In the genomic region with DNA sequence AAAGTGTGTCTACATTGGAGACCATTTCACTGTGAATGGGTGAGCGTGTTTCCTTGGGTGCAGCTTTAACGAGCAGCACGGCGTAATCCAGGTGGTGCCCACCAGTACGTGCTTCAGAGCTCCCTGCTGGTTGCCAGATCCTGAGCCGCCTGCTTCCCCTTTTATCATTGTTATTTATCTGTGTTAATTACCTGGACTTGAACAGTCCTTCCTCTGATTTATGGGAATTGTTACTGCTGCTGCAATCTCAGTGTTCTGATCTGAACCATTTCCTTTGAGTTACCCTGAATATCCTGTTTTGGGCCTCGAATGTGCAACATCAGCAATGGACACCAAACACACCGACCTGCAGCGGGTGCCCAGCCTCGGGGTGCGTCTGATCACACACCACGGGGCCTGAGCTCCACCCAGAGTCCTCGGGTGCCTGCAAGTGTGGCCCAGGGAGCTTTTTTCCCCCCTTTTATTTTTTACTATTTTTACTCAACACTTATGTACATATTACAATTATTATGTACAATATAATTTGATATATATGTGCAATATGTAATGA, we compare ENCODE assay signal across 22 cellular contexts.
"Had no signal": no experiment of that assay in that cellular context is flagged by ENCODE, and none has a peak within 500 bp of the region (broad histone marks: within the 10 kb centered on the region; RNA-seq: fewer than 3 reads in every experiment).

No MANE protein-coding gene starts in this region.

- H3K27ac Mint-ChIP-seq: activated CD4-positive, alpha-beta T cell treated with anti-CD3 and anti-CD28 coated beads, Interleukin-2, amount 10 ng/mL, durations not matched to agents 24 days and 14 days; activated CD8-positive, alpha-beta T cell treated with anti-CD3 and anti-CD28 coated beads, Interleukin-2, amount 10 ng/mL, durations not matched to agents 7 days and 5 days; activated naive CD4-positive, alpha-beta T cell treated with anti-CD3 and anti-CD28 coated beads, Interleukin-2, amount 10 ng/mL, durations not matched to agents 7 days and 5 days; activated naive CD8-positive, alpha-beta T cell treated with anti-CD3 and anti-CD28 coated beads, Interleukin-2, amount 50 U/mL, for 24 hours; brain; natural killer cell; stimulated activated effector memory CD8-positive, alpha-beta T cell treated with anti-CD3 and anti-CD28 coated beads, Interleukin-12 subunit alpha, Interleukin-12 subunit beta, amount 100 ng/mL, for 72 hours had no signal

- H3K36me3 ChIP-seq: esophagus muscularis mucosa, lower lobe of right lung, neutrophil, pancreas, right lobe of liver, stomach, upper lobe of left lung had no signal

- ATAC-seq: activated CD8-positive, alpha-beta T cell treated with anti-CD3 and anti-CD28 coated beads, Interleukin-2, amount 10 ng/mL, durations not matched to agents 7 days and 5 days; activated naive CD8-positive, alpha-beta T cell treated with anti-CD3 and anti-CD28 coated beads, Interleukin-2, amount 50 U/mL, for 24 hours; activated T-cell treated with anti-CD3 and anti-CD28 coated beads, Interleukin-2, amount 50 U/mL, for 4 hours; lower lobe of right lung; natural killer cell; pancreas; stimulated activated effector memory CD8-positive, alpha-beta T cell treated with anti-CD3 and anti-CD28 coated beads, Interleukin-12 subunit alpha, Interleukin-12 subunit beta, amount 100 ng/mL, for 72 hours had no signal

- H3K27ac ChIP-seq: coronary artery, esophagus muscularis mucosa, lower lobe of right lung, neutrophil, pancreas, right lobe of liver, stomach, upper lobe of left lung had no signal

- DNase-seq: activated CD4-positive, alpha-beta T cell treated with anti-CD3 and anti-CD28 coated beads, Interleukin-2, amount 10 ng/mL, durations not matched to agents 24 days and 14 days; activated CD8-positive, alpha-beta T cell treated with anti-CD3 and anti-CD28 coated beads, Interleukin-2, amount 10 ng/mL, durations not matched to agents 7 days and 5 days; activated effector memory CD4-positive, alpha-beta T cell treated with Interleukin-2 at 50 U/mL for 16 hours; activated naive CD4-positive, alpha-beta T cell treated with anti-CD3 and anti-CD28 coated beads, Interleukin-2, amount 10 ng/mL, durations not matched to agents 7 days and 5 days; activated naive CD8-positive, alpha-beta T cell treated with anti-CD3 and anti-CD28 coated beads, Interleukin-2, amount 50 U/mL, for 24 hours; activated T-cell treated with anti-CD3 and anti-CD28 coated beads, Interleukin-2, amount 50 U/mL, for 4 hours; anterior cingulate cortex; effector CD4-positive, alpha-beta T cell; lower lobe of right lung; natural killer cell; pancreas; right lobe of liver; stimulated activated CD4-positive, alpha-beta T cell treated with anti-CD3 and anti-CD28 coated beads, Interleukin-4, amount 100 ng/mL, for 24 hours; stomach; T-helper 9 cell; upper lobe of left lung had no signal

- H3K4me3 Mint-ChIP-seq: activated CD4-positive, alpha-beta T cell treated with anti-CD3 and anti-CD28 coated beads, Interleukin-2, amount 10 ng/mL, durations not matched to agents 24 days and 14 days; activated CD8-positive, alpha-beta T cell treated with anti-CD3 and anti-CD28 coated beads, Interleukin-2, amount 10 ng/mL, durations not matched to agents 7 days and 5 days; activated naive CD4-positive, alpha-beta T cell treated with anti-CD3 and anti-CD28 coated beads, Interleukin-2, amount 10 ng/mL, durations not matched to agents 7 days and 5 days; activated naive CD8-positive, alpha-beta T cell treated with anti-CD3 and anti-CD28 coated beads, Interleukin-2, amount 50 U/mL, for 24 hours; activated T-cell treated with anti-CD3 and anti-CD28 coated beads, Interleukin-2, amount 50 U/mL, for 4 hours; brain; central memory CD8-positive, alpha-beta T cell; natural killer cell; stimulated activated effector memory CD8-positive, alpha-beta T cell treated with anti-CD3 and anti-CD28 coated beads, Interleukin-12 subunit alpha, Interleukin-12 subunit beta, amount 100 ng/mL, for 72 hours had no signal

- H3K27me3 Mint-ChIP-seq: activated CD4-positive, alpha-beta T cell treated with anti-CD3 and anti-CD28 coated beads, Interleukin-2, amount 10 ng/mL, durations not matched to agents 24 days and 14 days; activated naive CD4-positive, alpha-beta T cell treated with anti-CD3 and anti-CD28 coated beads, Interleukin-2, amount 10 ng/mL, durations not matched to agents 7 days and 5 days; activated naive CD8-positive, alpha-beta T cell treated with anti-CD3 and anti-CD28 coated beads, Interleukin-2, amount 50 U/mL, for 24 hours; brain; central memory CD8-positive, alpha-beta T cell had no signal

- H3K27me3 ChIP-seq: esophagus muscularis mucosa, neutrophil, pancreas, right lobe of liver, stomach, upper lobe of left lung had no signal

- H3K9me3 ChIP-seq: esophagus muscularis mucosa, lower lobe of right lung, neutrophil, pancreas, right lobe of liver, stomach, upper lobe of left lung had no signal

- H3K4me3 ChIP-seq: coronary artery, esophagus muscularis mucosa, lower lobe of right lung, pancreas, right lobe of liver, stomach, upper lobe of left lung had no signal

- H3K9me3 Mint-ChIP-seq: activated CD4-positive, alpha-beta T cell treated with anti-CD3 and anti-CD28 coated beads, Interleukin-2, amount 10 ng/mL, durations not matched to agents 24 days and 14 days; activated naive CD4-positive, alpha-beta T cell treated with anti-CD3 and anti-CD28 coated beads, Interleukin-2, amount 10 ng/mL, durations not matched to agents 7 days and 5 days; activated naive CD8-positive, alpha-beta T cell treated with anti-CD3 and anti-CD28 coated beads, Interleukin-2, amount 50 U/mL, for 24 hours; activated T-cell treated with anti-CD3 and anti-CD28 coated beads, Interleukin-2, amount 50 U/mL, for 4 hours; central memory CD8-positive, alpha-beta T cell; natural killer cell; stimulated activated effector memory CD8-positive, alpha-beta T cell treated with anti-CD3 and anti-CD28 coated beads, Interleukin-12 subunit alpha, Interleukin-12 subunit beta, amount 100 ng/mL, for 72 hours had no signal

- H3K4me1 ChIP-seq: lower lobe of right lung, pancreas, right lobe of liver, upper lobe of left lung had no signal

- H3K36me3 Mint-ChIP-seq: activated naive CD4-positive, alpha-beta T cell treated with anti-CD3 and anti-CD28 coated beads, Interleukin-2, amount 10 ng/mL, durations not matched to agents 7 days and 5 days; natural killer cell; stimulated activated effector memory CD8-positive, alpha-beta T cell treated with anti-CD3 and anti-CD28 coated beads, Interleukin-12 subunit alpha, Interleukin-12 subunit beta, amount 100 ng/mL, for 72 hours had no signal
